Comparison of ENCODE assay signal across 3 cellular contexts in genomic region chr2:73212098-73212447, GRCh38.
TF ChIP-seq lines count a peak whose summit lies in the region.

No MANE protein-coding gene starts in this region.

TF ChIP-seq in SK-N-SH, 30 proteins besides CTCF, POLR2A, EP300 and RAD21 (continued from another document):
- TF ChIP-seq REST (IDR thresholded peaks at IDR 0.05; ENCODE audit: low read depth, low read length): no peak
- TF ChIP-seq RCOR1 (IDR thresholded peaks at IDR 0.05; ENCODE audit: low read length): no peak
- TF ChIP-seq SIN3A (IDR thresholded peaks at IDR 0.05; ENCODE audit: borderline replicate concordance, low read depth, low read length): no peak
- TF ChIP-seq RXRA (IDR thresholded peaks at IDR 0.05; ENCODE audit: borderline replicate concordance, low read depth): no peak
- no peak for TF ChIP-seq POLR2AphosphoS5 (IDR thresholded peaks at IDR 0.05; ENCODE audit: low read depth, low read length)
- no peak for TF ChIP-seq PBX3 (IDR thresholded peaks at IDR 0.05)
- TF ChIP-seq ELF1 (IDR thresholded peaks at IDR 0.05): no peak
- no peak for TF ChIP-seq GATA2 (CRISPR knock-in tag; IDR thresholded peaks at IDR 0.05)
- no peak for TF ChIP-seq JUND (IDR thresholded peaks at IDR 0.05)

TF ChIP-seq in SK-N-SH treated with all-trans-retinoic acid at 6 μM for 48 hours, 23 proteins besides CTCF, POLR2A, EP300 and RAD21 (continued from another document):
- TF ChIP-seq ZNF565 (CRISPR knock-in tag; conservative IDR thresholded peaks at IDR 0.05; ENCODE audit: low read depth): no peak
- TF ChIP-seq TOX (CRISPR knock-in tag; IDR thresholded peaks at IDR 0.05; ENCODE audit: borderline replicate concordance): no peak
- TF ChIP-seq GLIS3 (CRISPR knock-in tag; IDR thresholded peaks at IDR 0.05): no peak
- no peak for TF ChIP-seq ISL1 (CRISPR knock-in tag; IDR thresholded peaks at IDR 0.05)
- TF ChIP-seq ZNF70 (CRISPR knock-in tag; IDR thresholded peaks at IDR 0.05): no peak
- TF ChIP-seq ESRRG (CRISPR knock-in tag; IDR thresholded peaks at IDR 0.05): no peak
- TF ChIP-seq RARB (CRISPR knock-in tag; IDR thresholded peaks at IDR 0.05): no peak
- no peak for TF ChIP-seq SNAI2 (CRISPR knock-in tag; IDR thresholded peaks at IDR 0.05)
- TF ChIP-seq ZNF8 (CRISPR knock-in tag; IDR thresholded peaks at IDR 0.05): no peak
- no peak for TF ChIP-seq BACH2 (CRISPR knock-in tag; IDR thresholded peaks at IDR 0.05; ENCODE audit: borderline replicate concordance)
- TF ChIP-seq TSHZ2 (CRISPR knock-in tag; IDR thresholded peaks at IDR 0.05): no peak
- TF ChIP-seq POU6F1 (CRISPR knock-in tag; IDR thresholded peaks at IDR 0.05; ENCODE audit: borderline replicate concordance, low read depth): no peak
- no peak for TF ChIP-seq TCF4 (CRISPR knock-in tag; IDR thresholded peaks at IDR 0.05; ENCODE audit: borderline replicate concordance)
- TF ChIP-seq ZFP3 (CRISPR knock-in tag; IDR thresholded peaks at IDR 0.05): no peak

TF ChIP-seq in WTC11, 78 proteins besides CTCF, POLR2A, EP300 and RAD21 (continued from another document):
- TF ChIP-seq PREB (CRISPR knock-in tag; IDR thresholded peaks at IDR 0.05; ENCODE audit: borderline replicate concordance): no peak
- TF ChIP-seq PRDM15 (CRISPR knock-in tag; IDR thresholded peaks at IDR 0.05): no peak
- TF ChIP-seq TEAD4 (CRISPR knock-in tag; IDR thresholded peaks at IDR 0.05): no peak
- TF ChIP-seq ZNF121 (CRISPR knock-in tag; IDR thresholded peaks at IDR 0.05): no peak
- no peak for TF ChIP-seq ZNF425 (CRISPR knock-in tag; conservative IDR thresholded peaks at IDR 0.05)
- no peak for TF ChIP-seq ERG (CRISPR knock-in tag; IDR thresholded peaks at IDR 0.05)
- TF ChIP-seq HMGXB4 (CRISPR knock-in tag; IDR thresholded peaks at IDR 0.05): no peak
- TF ChIP-seq MAX (CRISPR knock-in tag; IDR thresholded peaks at IDR 0.05): no peak
- no peak for TF ChIP-seq ZNF512 (CRISPR knock-in tag; IDR thresholded peaks at IDR 0.05; ENCODE audit: borderline replicate concordance)
- no peak for TF ChIP-seq EMX1 (CRISPR knock-in tag; IDR thresholded peaks at IDR 0.05)
- TF ChIP-seq CREM (CRISPR knock-in tag; IDR thresholded peaks at IDR 0.05): no peak
- TF ChIP-seq ZNF416 (CRISPR knock-in tag; IDR thresholded peaks at IDR 0.05): no peak
- no peak for TF ChIP-seq PRRX2 (CRISPR knock-in tag; IDR thresholded peaks at IDR 0.05)
- TF ChIP-seq KAT7 (CRISPR knock-in tag; IDR thresholded peaks at IDR 0.05; ENCODE audit: borderline replicate concordance): no peak
- TF ChIP-seq ESRRA (CRISPR knock-in tag; IDR thresholded peaks at IDR 0.05; ENCODE audit: borderline replicate concordance): no peak
